In genomic region chr2:139730197-139730596, GRCh38 we compare ENCODE assay signal across 24 cellular contexts.
"Had no signal": no experiment of that assay in that cellular context is flagged by ENCODE, and none has a peak within 500 bp of the region (broad histone marks: within the 10 kb centered on the region; RNA-seq: fewer than 3 reads in every experiment).

No MANE protein-coding gene starts in this region.

- H3K4me3 ChIP-seq: dorsolateral prefrontal cortex, gastrocnemius medialis, lung, prostate gland, right atrium auricular region, skin epidermis, spleen, testis, tibial artery had no signal

- H3K27me3 Mint-ChIP-seq: naive thymus-derived CD4-positive, alpha-beta T cell; stimulated activated memory B cell treated with anti-CD40 and anti-IgM and Interleukin-4, amounts not matched to agents 10 μg/mL and 1 μg/mL and 100 μg/mL, for 72 hours; type B pancreatic cell had no signal

- DNase-seq: cortex of kidney; dorsolateral prefrontal cortex; effector CD4-positive, alpha-beta T cell; gastrocnemius medialis; head of caudate nucleus; kidney; mesenchymal stem cell; midbrain; naive thymus-derived CD4-positive, alpha-beta T cell; nucleus accumbens; spleen; stimulated activated CD4-positive, alpha-beta T cell treated with anti-CD3 and anti-CD28 coated beads, Interleukin-4, amount 100 ng/mL, for 4 hours; stimulated activated naive CD8-positive, alpha-beta T cell treated with anti-CD3 and anti-CD28 coated beads, Interleukin-15, Interleukin-2, amounts not matched to agents 100 U/mL and 50 U/mL, for 24 hours; substantia nigra; testis; tibial artery had no signal

- H3K4me1 ChIP-seq: gastrocnemius medialis, prostate gland, right atrium auricular region, spleen, testis, tibial artery had no signal

- H3K27ac Mint-ChIP-seq: naive thymus-derived CD4-positive, alpha-beta T cell; nephron; stimulated activated memory B cell treated with anti-CD40 and anti-IgM and Interleukin-4, amounts not matched to agents 10 μg/mL and 1 μg/mL and 100 μg/mL, for 72 hours; type B pancreatic cell had no signal

- H3K9me3 Mint-ChIP-seq: nephron, type B pancreatic cell had no signal

- H3K36me3 Mint-ChIP-seq: naive thymus-derived CD4-positive, alpha-beta T cell; stimulated activated memory B cell treated with anti-CD40 and anti-IgM and Interleukin-4, amounts not matched to agents 10 μg/mL and 1 μg/mL and 100 μg/mL, for 72 hours; type B pancreatic cell had no signal

- H3K4me3 Mint-ChIP-seq: naive thymus-derived CD4-positive, alpha-beta T cell; nephron; stimulated activated memory B cell treated with anti-CD40 and anti-IgM and Interleukin-4, amounts not matched to agents 10 μg/mL and 1 μg/mL and 100 μg/mL, for 72 hours; type B pancreatic cell had no signal

- H3K27ac ChIP-seq: dorsolateral prefrontal cortex, gastrocnemius medialis, prostate gland, right atrium auricular region, skin epidermis, spleen, testis, tibial artery had no signal

- H3K27me3 ChIP-seq: dorsolateral prefrontal cortex, gastrocnemius medialis, right atrium auricular region, spleen, testis, tibial artery had no signal

- H3K4me1 Mint-ChIP-seq: naive thymus-derived CD4-positive, alpha-beta T cell; nephron; stimulated activated memory B cell treated with anti-CD40 and anti-IgM and Interleukin-4, amounts not matched to agents 10 μg/mL and 1 μg/mL and 100 μg/mL, for 72 hours had no signal

- ATAC-seq: gastrocnemius medialis; left lobe of liver; naive thymus-derived CD4-positive, alpha-beta T cell; stimulated activated memory B cell treated with anti-CD40 and anti-IgM and Interleukin-4, amounts not matched to agents 10 μg/mL and 1 μg/mL and 100 μg/mL, for 72 hours; stimulated activated naive CD8-positive, alpha-beta T cell treated with anti-CD3 and anti-CD28 coated beads, Interleukin-15, Interleukin-2, amounts not matched to agents 100 U/mL and 50 U/mL, for 24 hours had no signal

- H3K36me3 ChIP-seq: gastrocnemius medialis, prostate gland, right atrium auricular region, spleen, tibial artery had no signal

- H3K9me3 ChIP-seq: gastrocnemius medialis, prostate gland, right atrium auricular region, spleen, testis, tibial artery had no signal
